Comparison of ENCODE assay signal across 10 cellular contexts in genomic region chr1:231629132-231629531, GRCh38. TPM values are rescaled to one million over a fixed set of nuclear protein-coding genes. Genes with fewer than 3 reads are reported as not detected.
DNase-seq lines count a peak whose midpoint lies in the region; ATAC-seq and TF ChIP-seq lines count a peak whose summit lies in the region.
"Had no signal": no experiment of that assay in that cellular context is flagged by ENCODE, and none has a peak within 500 bp of the region (broad histone marks: within the 10 kb centered on the region; RNA-seq: fewer than 3 reads in every experiment).

No MANE protein-coding gene starts in this region.

- H3K4me1 ChIP-seq in testis: no peaks in the 10 kb centered on the region

- H3K4me3 ChIP-seq in fibroblast of the aortic adventitia (ENCODE audit: low read depth, low read length) (no peak overlapping the region), testis (no peak overlapping the region)

- DNase-seq in activated T-cell treated with anti-CD3 and anti-CD28 coated beads, Interleukin-2, amount 50 U/mL, for 4 hours: no peak
- no peak for DNase-seq in activated T-cell treated with anti-CD3 and anti-CD28 coated beads, Interleukin-2, amount 50 U/mL, for 24 hours
- DNase-seq in T-cell (peak in 3 of 34 experiments; percentile 4 to 34 (median 5)), fibroblast of the aortic adventitia (ENCODE audit: low read depth) (peak; percentile 52), testis (peak; percentile 27), DMS79 (lab: John Stamatoyannopoulos, UW) (no peak)
- DNase-seq: HFFc6 had no signal

- no peak for ATAC-seq in activated T-cell treated with anti-CD3 and anti-CD28 coated beads, Interleukin-2, amount 50 U/mL, for 4 hours
- no peak for ATAC-seq in T-cell (replicated peaks in 1 of 4)
- no peak for ATAC-seq in GM19455 (IDR thresholded peaks at IDR 0.05; ENCODE audit: unreplicated experiment)
- no peak for ATAC-seq in GM19397 (IDR thresholded peaks at IDR 0.05; ENCODE audit: unreplicated experiment)

- H3K27ac ChIP-seq in testis: no peak overlapping the region

- peaks cover 32% of the 10 kb centered on the region for H3K4me1 Mint-ChIP-seq in activated T-cell treated with anti-CD3 and anti-CD28 coated beads, Interleukin-2, amount 50 U/mL, for 4 hours (ENCODE audit: low read depth)
- H3K4me1 Mint-ChIP-seq in activated T-cell treated with anti-CD3 and anti-CD28 coated beads, Interleukin-2, amount 50 U/mL, for 24 hours (ENCODE audit: low read depth): peaks cover 41% of the 10 kb centered on the region
- peaks cover 38 to 50% (median 38%) of the 10 kb centered on the region in 3 donors for H3K4me1 Mint-ChIP-seq in T-cell

- no peaks in the 10 kb centered on the region for H3K36me3 ChIP-seq in testis (ENCODE audit: low read depth, missing control alignments)

- no peaks in the 10 kb centered on the region for H3K27me3 ChIP-seq in testis

- CTCF ChIA-PET in T-cell (lab: Charles Lee): interaction anchor here (0.6 to 0.7 kb wide), 2 partner anchors 152 to 1007 kb away, joined by 3 to 4 read pairs; no protein-coding TSS in a partner anchor

- TF ChIP-seq CTCF in fibroblast of the aortic adventitia (IDR thresholded peaks at IDR 0.05; ENCODE audit: insufficient read depth, low read length) (no peak), testis (IDR thresholded peaks at IDR 0.05) (no peak)

- H3K27ac Mint-ChIP-seq in activated T-cell treated with anti-CD3 and anti-CD28 coated beads, Interleukin-2, amount 50 U/mL, for 24 hours: no peak overlapping the region
- H3K27ac Mint-ChIP-seq in T-cell: peak overlapping the region; percentile 34 to 86
- H3K27ac Mint-ChIP-seq: type B pancreatic cell had no signal

- H3K9me3 ChIP-seq in testis: no peaks in the 10 kb centered on the region

- TF ChIP-seq POLR2A in testis (IDR thresholded peaks at IDR 0.05): no peak

- H3K4me3 Mint-ChIP-seq in activated T-cell treated with anti-CD3 and anti-CD28 coated beads, Interleukin-2, amount 50 U/mL, for 4 hours: peak overlapping the region; percentile 13
- H3K4me3 Mint-ChIP-seq in activated T-cell treated with anti-CD3 and anti-CD28 coated beads, Interleukin-2, amount 50 U/mL, for 24 hours: no peak overlapping the region
- H3K4me3 Mint-ChIP-seq in T-cell: peak overlapping the region in 2 of 3 donors; percentile 25 to 85
- H3K4me3 Mint-ChIP-seq: HFFc6 had no signal

- POLR2A ChIA-PET in T-cell (lab: Charles Lee): no interaction called here

- WGBS in testis, 2 donors: 61 to 63% methylated on average over 6 of the region's 6 CpGs

- H3K27me3 Mint-ChIP-seq in activated T-cell treated with anti-CD3 and anti-CD28 coated beads, Interleukin-2, amount 50 U/mL, for 4 hours (ENCODE audit: low read depth): no peaks in the 10 kb centered on the region
- no peaks in the 10 kb centered on the region for H3K27me3 Mint-ChIP-seq in activated T-cell treated with anti-CD3 and anti-CD28 coated beads, Interleukin-2, amount 50 U/mL, for 24 hours
- H3K27me3 Mint-ChIP-seq in T-cell: no peaks in the 10 kb centered on the region

- no peaks in the 10 kb centered on the region for H3K36me3 Mint-ChIP-seq in activated T-cell treated with anti-CD3 and anti-CD28 coated beads, Interleukin-2, amount 50 U/mL, for 4 hours (ENCODE audit: insufficient read depth)
- H3K36me3 Mint-ChIP-seq in activated T-cell treated with anti-CD3 and anti-CD28 coated beads, Interleukin-2, amount 50 U/mL, for 24 hours (ENCODE audit: low read depth): peaks cover 2% of the 10 kb centered on the region
- H3K36me3 Mint-ChIP-seq in T-cell: peaks cover 5% of the 10 kb centered on the region
- H3K36me3 Mint-ChIP-seq: type B pancreatic cell had no signal

- H3K9me3 Mint-ChIP-seq in activated T-cell treated with anti-CD3 and anti-CD28 coated beads, Interleukin-2, amount 50 U/mL, for 4 hours: no peaks in the 10 kb centered on the region
- H3K9me3 Mint-ChIP-seq in activated T-cell treated with anti-CD3 and anti-CD28 coated beads, Interleukin-2, amount 50 U/mL, for 24 hours: no peaks in the 10 kb centered on the region
- no peaks in the 10 kb centered on the region for H3K9me3 Mint-ChIP-seq in T-cell
- H3K9me3 Mint-ChIP-seq: HFFc6, type B pancreatic cell had no signal

- intact Hi-C loops in testis (cut with DNase I; ENCODE audit: low total_unique reads): no loop called here

RNA-seq across cellular contexts. Expression of gene DISC1, which starts 2.5 kb away (rescaled TPM):
- 1 to 10 TPM in 1 of 3 donors, under 1 TPM in 2; 0.50 to 1.1 (median 0.57) TPM for total RNA-seq in activated T-cell treated with anti-CD3 and anti-CD28 coated beads, Interleukin-2, amount 50 U/mL, for 4 hours
- total RNA-seq in T-cell (10 to 100 TPM; 12.9 to 37.0 (median 14.6) TPM), fibroblast of the aortic adventitia (ENCODE audit: low replicate concordance) (4.7 and 8.8 TPM in 2 replicates), testis (1 to 10 TPM; 5.7 to 6.8 TPM)
- polyA plus RNA-seq in testis (ENCODE audit: insufficient read depth, low read depth, low replicate concordance): 1.8 TPM

Comparison
In these comparisons a context has a peak if more than half of its experiments do, and no peak if none do; other contexts are left out.
1. DNase-seq: peak in fibroblast of the aortic adventitia (single experiment) and testis (single experiment); none in activated T-cell treated with anti-CD3 and anti-CD28 coated beads, Interleukin-2, amount 50 U/mL, for 4 hours (single experiment), activated T-cell treated with anti-CD3 and anti-CD28 coated beads, Interleukin-2, amount 50 U/mL, for 24 hours (single experiment) and DMS79 (single experiment).